14 cellular contexts compared by ENCODE assay signal in the genomic region with DNA sequence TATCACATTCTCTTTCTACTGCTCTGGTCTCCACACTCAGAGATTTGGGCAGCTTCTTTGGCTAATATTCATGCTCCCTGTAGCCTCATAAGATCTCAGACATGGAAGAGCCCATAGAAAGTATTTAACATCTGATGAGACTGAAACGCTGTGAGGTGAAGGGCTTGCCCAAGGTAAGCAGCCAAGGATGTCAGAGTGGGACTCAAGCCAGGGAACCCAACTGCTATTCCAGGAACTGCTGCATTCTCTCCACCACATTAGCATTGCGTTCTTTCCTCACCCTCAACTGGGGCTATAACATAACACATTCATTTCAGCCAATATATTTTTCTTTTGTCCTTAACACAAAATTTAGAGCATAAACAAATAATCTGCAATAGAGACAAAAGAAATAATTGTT. TPM values are rescaled to one million over a fixed set of nuclear protein-coding genes. Genes with fewer than 3 reads are reported as not detected.
DNase-seq lines count a peak whose midpoint lies in the region; ATAC-seq and TF ChIP-seq lines count a peak whose summit lies in the region.
"Had no signal": no experiment of that assay in that cellular context is flagged by ENCODE, and none has a peak within 500 bp of the region (broad histone marks: within the 10 kb centered on the region; RNA-seq: fewer than 3 reads in every experiment).

No MANE protein-coding gene starts in this region.

- ATAC-seq in HG03432 (IDR thresholded peaks at IDR 0.05; ENCODE audit: unreplicated experiment) (no peak), GM18870 (IDR thresholded peaks at IDR 0.05; ENCODE audit: unreplicated experiment) (no peak)

- H3K4me1 Mint-ChIP-seq in CD14-positive monocyte (peaks cover 87% of the 10 kb centered on the region), osteocyte (ENCODE audit: unreplicated experiment) (peaks cover 74% of the 10 kb centered on the region)

- H3K9me3 ChIP-seq in esophagus muscularis mucosa, result no peaks in the 10 kb centered on the region

- TF ChIP-seq CTCF in CD14-positive monocyte (IDR thresholded peaks at IDR 0.05) (no peak), esophagus muscularis mucosa (IDR thresholded peaks at IDR 0.05) (no peak), osteocyte (IDR thresholded peaks at IDR 0.05) (no peak)

- H3K4me3 ChIP-seq in esophagus muscularis mucosa, result peak overlapping the region; percentile 60 to 66 (median 63)

- H3K27ac ChIP-seq in esophagus muscularis mucosa (replicated peaks in 1 of 4), result no peak overlapping the region

- H3K27me3 ChIP-seq in esophagus muscularis mucosa, result no peaks in the 10 kb centered on the region

- intact Hi-C loops in CD14-positive monocyte (cut with micrococcal nuclease), result loop anchor here in 1 of 2 donors (10.0 kb wide), 1 partner anchor 645 kb away; no protein-coding TSS in a partner anchor
- intact Hi-C loops in esophagus muscularis mucosa (cut with DNase I), result no loop called here

- no peaks in the 10 kb centered on the region for H3K27me3 Mint-ChIP-seq in CD14-positive monocyte (ENCODE audit: low read depth in 3 of 3)
- H3K27me3 Mint-ChIP-seq in osteocyte (ENCODE audit: unreplicated experiment), result no peaks in the 10 kb centered on the region

- TF ChIP-seq EP300 in esophagus muscularis mucosa (IDR thresholded peaks at IDR 0.05), result no peak

- H3K27ac Mint-ChIP-seq in CD14-positive monocyte, result peak overlapping the region in 5 of 7 donors; percentile 30 to 91 (median 84)
- no peak overlapping the region for H3K27ac Mint-ChIP-seq in osteocyte (ENCODE audit: unreplicated experiment)

- H3K4me3 Mint-ChIP-seq in CD14-positive monocyte (peak overlapping the region; percentile 86 to 96), osteocyte (ENCODE audit: unreplicated experiment) (peak overlapping the region; percentile 83)

- H3K9me3 Mint-ChIP-seq in CD14-positive monocyte, result no peaks in the 10 kb centered on the region
- H3K9me3 Mint-ChIP-seq in osteocyte (ENCODE audit: unreplicated experiment), result no peaks in the 10 kb centered on the region

- no peaks in the 10 kb centered on the region for H3K36me3 ChIP-seq in esophagus muscularis mucosa

- 78% methylated on average over 2 of the region's 2 CpGs for WGBS in esophagus muscularis mucosa

- no peak for DNase-seq in CD14-positive monocyte (ENCODE audit: low spot score)
- DNase-seq in NCI-H446 treated with DMSO at 0.1 percent for 48 hours (lab: John Stamatoyannopoulos, UW), result peak; percentile 26
- DNase-seq in esophagus muscularis mucosa (ENCODE audit: extremely low spot score), result no peak
- no peak for DNase-seq in osteocyte (ENCODE audit: extremely low spot score, unreplicated experiment)
- no peak for DNase-seq in mesenteric fat pad (ENCODE audit: low spot score)
- DNase-seq in stimulated activated CD4-positive, alpha-beta T cell treated with anti-CD3 and anti-CD28 coated beads, Interleukin-15, amount 100 ng/mL, for 24 hours, result no peak
- DNase-seq: activated CD8-positive, alpha-beta memory T cell treated with anti-CD3 and anti-CD28 coated beads, Interleukin-2, amount 50 U/mL, for 48 hours; C1 segment of cervical spinal cord; GF-D8; KG1; NCI-H2081 treated with DMSO at 0.1 percent for 48 hours; small intestine had no signal

- peaks cover 29 to 75% (median 39%) of the 10 kb centered on the region in 4 donors for H3K4me1 ChIP-seq in esophagus muscularis mucosa

- no peak for TF ChIP-seq POLR2A in esophagus muscularis mucosa (IDR thresholded peaks at IDR 0.05; ENCODE audit: low read depth)

- peaks cover 24 to 27% of the 10 kb centered on the region in 2 donors for H3K36me3 Mint-ChIP-seq in CD14-positive monocyte
- H3K36me3 Mint-ChIP-seq in osteocyte (ENCODE audit: unreplicated experiment), result no peaks in the 10 kb centered on the region

RNA-seq across cellular contexts. Expression of a gene that starts 3.8 kb away (rescaled TPM):
- 10 to 100 TPM in 1 of 2 donors, 1 to 10 TPM in 1; 6.8 to 10.9 TPM for polyA plus RNA-seq in CD14-positive monocyte
- total RNA-seq in esophagus muscularis mucosa (1 to 10 TPM; 4.2 to 6.1 (median 4.9) TPM), osteocyte (6.6 and 7.1 TPM in 2 replicates), mesenteric fat pad (25.3 TPM)
